ENCODE assay signal across 8 cellular contexts in the genomic region with DNA sequence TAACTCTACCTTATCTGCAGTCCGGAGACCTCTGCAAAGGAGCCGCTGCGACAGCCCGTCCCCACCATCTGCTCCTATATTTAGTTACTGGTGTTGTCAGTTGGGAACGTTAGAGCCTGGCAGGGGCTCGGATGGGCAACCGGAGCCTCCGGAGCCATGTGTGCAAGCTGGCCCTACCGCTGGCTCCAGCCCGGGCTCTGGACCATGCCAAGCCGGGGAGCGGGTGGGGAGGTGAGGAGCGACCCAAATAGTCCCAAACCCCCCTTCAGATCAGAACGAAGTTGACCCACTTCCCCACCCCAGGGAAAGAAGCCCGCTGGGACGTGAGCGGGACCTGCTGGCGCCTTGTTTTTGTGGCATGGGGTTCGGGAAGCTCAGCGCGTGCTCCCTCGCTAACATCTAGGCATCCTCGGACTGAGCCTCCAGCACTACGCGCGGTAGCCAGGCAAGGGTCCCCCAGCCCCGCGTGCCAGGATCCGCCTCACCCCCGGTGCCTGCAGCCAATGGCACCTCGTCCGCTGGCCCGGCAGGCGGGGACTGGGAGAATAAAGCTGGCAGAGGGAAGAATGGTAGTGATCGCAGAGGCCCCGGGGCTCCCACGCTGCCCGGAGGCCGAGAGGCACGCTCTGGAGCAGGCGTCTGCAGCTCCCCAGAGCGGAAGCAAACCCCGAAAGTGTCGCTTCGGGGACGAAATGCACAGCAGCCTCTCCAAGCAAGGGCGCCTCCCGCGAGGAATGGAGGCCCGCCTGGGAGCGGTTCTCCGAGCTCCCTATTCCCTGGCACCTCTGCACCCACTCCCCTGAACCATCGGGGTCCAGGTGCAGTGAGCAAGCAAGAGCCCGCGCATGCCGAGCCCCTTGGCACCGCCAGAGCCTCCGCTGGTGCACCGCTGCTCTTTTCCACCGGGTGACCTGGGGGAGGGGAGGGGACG. TPM values are rescaled to one million over a fixed set of nuclear protein-coding genes. Genes with fewer than 3 reads are reported as not detected.
A peak's percentile ranks its signal among the peaks of the same experiment; 100 is the strongest.
DNase-seq lines count a peak whose midpoint lies in the region; ATAC-seq and TF ChIP-seq lines count a peak whose summit lies in the region.

No MANE protein-coding gene starts in this region.

- POLR2A ChIA-PET in RWPE1 (lab: Yijun Ruan, JAX; ENCODE audit: low non-redundant PET), result no interaction called here

- peak overlapping the region; percentile 94 for H2AFZ ChIP-seq in mammary epithelial cell (ENCODE audit: low read depth, low read length)

- no peaks in the 10 kb centered on the region for H3K36me3 ChIP-seq in mammary epithelial cell (ENCODE audit: insufficient read depth, low read length)

- peak overlapping the region; percentile 100 for H3K4me2 ChIP-seq in mammary epithelial cell (ENCODE audit: insufficient read depth, low read depth, low read length)

- peak overlapping the region; percentile 73 to 76 (median 75) for H3K4me3 ChIP-seq in mammary epithelial cell (replicated peaks in 1 of 3; ENCODE audit: insufficient read depth in 1 of 3, low read depth in 2 of 3, low read length in 3 of 3)
- H3K4me3 ChIP-seq in skin epidermis, result peak overlapping the region; percentile 64 to 77 (median 69)

- peak overlapping the region; percentile 33 for H3K9ac ChIP-seq in mammary epithelial cell (ENCODE audit: insufficient read depth, low read length)

- no peaks in the 10 kb centered on the region for H3K79me2 ChIP-seq in mammary epithelial cell (ENCODE audit: insufficient read depth, low read length)

- no peaks in the 10 kb centered on the region for H4K20me1 ChIP-seq in mammary epithelial cell (ENCODE audit: insufficient read depth, low read length)

- H3K27me3 ChIP-seq in mammary epithelial cell (ENCODE audit: insufficient read depth, low read length), result no peaks in the 10 kb centered on the region

- BruUV-seq in mammary epithelial cell (replicated peaks; lab: Mats Ljungman, UMichigan), result no TSS peak

- intact Hi-C loops in mammary epithelial cell (cut with micrococcal nuclease), result loop anchor here (10.0 kb wide), 2 partner anchors 163 to 577 kb away; a partner anchor contains a TSS

- dilution Hi-C loops in mammary epithelial cell (cut with HindIII; ENCODE audit: low sequenced_read_pairs), result loop anchor here (10.0 kb wide), 1 partner anchor 237 kb away; a partner anchor contains a TSS

- peak overlapping the region; percentile 82 for H3K27ac ChIP-seq in RWPE1
- peak overlapping the region; percentile 8 for H3K27ac ChIP-seq in mammary epithelial cell (ENCODE audit: insufficient read depth, low read depth, low read length)
- peak overlapping the region in 11 of 21 experiments; percentile 0 to 77 (median 45) for H3K27ac ChIP-seq in skin epidermis

- H3K9me3 ChIP-seq in mammary epithelial cell (replicated peaks; ENCODE audit: insufficient read depth, low read length), result peaks cover 4% of the 10 kb centered on the region

- H3K4me1 ChIP-seq in mammary epithelial cell (ENCODE audit: insufficient read depth, low read length), result peaks cover 24% of the 10 kb centered on the region

- no peak for TF ChIP-seq CTCF in RWPE1 (conservative IDR thresholded peaks at IDR 0.05; ENCODE audit: low read depth)
- TF ChIP-seq CTCF in mammary epithelial cell (conservative IDR thresholded peaks at IDR 0.05 in 1 of 2, IDR thresholded peaks at IDR 0.05 in 1 of 2; ENCODE audit: extremely low read depth in 1 of 2, insufficient read depth in 1 of 2, low read depth in 1 of 2, low read length in 2 of 2), result no peak

- in situ Hi-C loops in Caki2 (cut with HindIII; ENCODE audit: low pct_unique_long_range_greater_than_20kb, low sequenced_read_pairs), result no loop called here
- in situ Hi-C loops in mammary epithelial cell (cut with MboI; ENCODE audit: low sequenced_read_pairs in 2 of 2), result no loop called here

- CTCF ChIA-PET in RWPE1 (lab: Yijun Ruan, JAX) (interaction anchor here (0.6 to 0.9 kb wide), 3 partner anchors 24 to 189 kb away, joined by 3 to 4 read pairs (median 3); no protein-coding TSS in a partner anchor), mammary epithelial cell (lab: Charles Lee; ENCODE audit: low non-redundant PET) (no interaction called here)

- WGBS in mammary epithelial cell (ENCODE audit: low coverage, missing lambda C conversion rate), result 12% methylated on average over 25 of the region's 61 CpGs

- DNase-seq in Caki2 (ENCODE audit: low read depth) (peak; percentile 37), RWPE1 (ENCODE audit: low spot score) (peak; percentile 48), mammary epithelial cell (peak; percentile 39), iPS-NIHi11 (ENCODE audit: low spot score) (peak; percentile 62), T-helper 9 cell (no peak)

- ATAC-seq in GM19397 (IDR thresholded peaks at IDR 0.05; ENCODE audit: unreplicated experiment) (peak; percentile 40), HG03457 (IDR thresholded peaks at IDR 0.05; ENCODE audit: unreplicated experiment) (peak; percentile 14)

RNA-seq across cellular contexts. Expression of a gene that starts 0.7 kb away (rescaled TPM):
- total RNA-seq in Caki2 (2014; rRNA removed; shearing (Covaris generic); ENCODE audit: low replicate concordance), result 29.0 and 36.1 TPM in 2 replicates
- total RNA-seq in mammary epithelial cell, result 1 to 10 TPM; 3.0 to 9.4 TPM
- polyA plus RNA-seq in mammary epithelial cell, result 14.2 TPM
- 2.9 TPM for polyA minus RNA-seq in mammary epithelial cell

RNA-seq across cellular contexts. Expression of a gene that starts 22.2 kb away (rescaled TPM):
- 5.0 and 6.5 TPM in 2 replicates for total RNA-seq in Caki2 (2014; rRNA removed; shearing (Covaris generic); ENCODE audit: low replicate concordance)
- 10 to 100 TPM; 34.7 to 47.5 TPM for total RNA-seq in mammary epithelial cell
- polyA plus RNA-seq in mammary epithelial cell, result 23.6 TPM
- polyA minus RNA-seq in mammary epithelial cell, result 86.6 TPM

RNA-seq across cellular contexts. Expression of a gene that starts 59.7 kb away (rescaled TPM):
- not detected in 2 replicates for total RNA-seq in Caki2 (2014; rRNA removed; shearing (Covaris generic); ENCODE audit: low replicate concordance)
- total RNA-seq in mammary epithelial cell, result under 1 TPM; 0.17 to 0.47 TPM
- 0.41 TPM for polyA plus RNA-seq in mammary epithelial cell
- not detected for polyA minus RNA-seq in mammary epithelial cell

Comparison
In these comparisons a context has a peak if more than half of its experiments do, and no peak if none do; other contexts are left out.
1. H3K27ac ChIP-seq: peak in every context shown above with its lines; median percentile 82 in RWPE1; 45 in skin epidermis; 8 in mammary epithelial cell.